In genomic region chr12:130485291-130486145, GRCh38 we compare ENCODE assay signal across 1 cellular context.
TF ChIP-seq lines count a peak whose summit lies in the region.

No MANE protein-coding gene starts in this region.

TF ChIP-seq in H1, 55 proteins besides CTCF, POLR2A, EP300 and RAD21:
- TF ChIP-seq KDM1A (IDR thresholded peaks at IDR 0.05; ENCODE audit: borderline replicate concordance, low read length) (no peak), KDM4A (IDR thresholded peaks at IDR 0.05; ENCODE audit: low read depth, low read length, severe bottlenecking) (no peak)
